ENCODE assay signal across 10 cellular contexts in genomic region chr1:2276803-2277580, GRCh38. TPM values are rescaled to one million over a fixed set of nuclear protein-coding genes. Genes with fewer than 3 reads are reported as not detected.
A peak's percentile ranks its signal among the peaks of the same experiment; 100 is the strongest.
DNase-seq lines count a peak whose midpoint lies in the region; FAIRE-seq and TF ChIP-seq lines count a peak whose summit lies in the region.
"Had no signal": no experiment of that assay in that cellular context is flagged by ENCODE, and none has a peak within 500 bp of the region (broad histone marks: within the 10 kb centered on the region; RNA-seq: fewer than 3 reads in every experiment).

No MANE protein-coding gene starts in this region.

- H3K4me3 Mint-ChIP-seq in activated naive CD4-positive, alpha-beta T cell treated with anti-CD3 and anti-CD28 coated beads, Interleukin-2, amount 10 ng/mL, durations not matched to agents 7 days and 5 days, result no peak overlapping the region

- H3K27ac ChIP-seq in keratinocyte (ENCODE audit: control insufficient read depth, insufficient read depth, low read length), result no peak overlapping the region
- H3K27ac ChIP-seq in tibial artery, result peak overlapping the region; percentile 72 to 75
- H3K27ac ChIP-seq: PC-9 had no signal

- H2AFZ ChIP-seq in keratinocyte (ENCODE audit: control insufficient read depth, low read length), result no peak overlapping the region
- H2AFZ ChIP-seq: PC-9 had no signal

- dilution Hi-C loops in keratinocyte (cut with MboI; ENCODE audit: extremely low pct_ligation_motif_present, low sequenced_read_pairs), result loop anchor here (10.0 kb wide), 1 partner anchor 82 kb away; the partner anchor contains the start of gene FAAP20

- CTCF ChIA-PET in activated naive CD4-positive, alpha-beta T cell treated with anti-CD3 and anti-CD28 coated beads, Interleukin-2, amount 10 ng/mL, durations not matched to agents 7 days and 5 days (lab: Charles Lee), result no interaction called here

- peaks cover 4% of the 10 kb centered on the region for H3K9me1 ChIP-seq in keratinocyte (ENCODE audit: control insufficient read depth, extremely low read depth, insufficient read depth, low read length)

- no peak overlapping the region for H3K9ac ChIP-seq in keratinocyte (ENCODE audit: control insufficient read depth, extremely low read depth, insufficient read depth, low read length)

- intact Hi-C loops in tibial artery (cut with DNase I; ENCODE audit: low total_unique reads), result loop anchor here (5.0 kb wide), 1 partner anchor 35 kb away; no protein-coding TSS in a partner anchor

- TF ChIP-seq CTCF in astrocyte of the spinal cord (IDR thresholded peaks at IDR 0.05; ENCODE audit: low read depth, low read length) (no peak), keratinocyte (optimal IDR thresholded peaks at IDR 0.05 in 1 of 3, IDR thresholded peaks at IDR 0.05 in 1 of 3, conservative IDR thresholded peaks at IDR 0.05 in 1 of 3; ENCODE audit: extremely low read depth in 1 of 3, insufficient read depth in 2 of 3, low read length in 3 of 3) (no peak), tibial artery (IDR thresholded peaks at IDR 0.05) (no peak)

- peaks cover 71% of the 10 kb centered on the region for H3K79me2 ChIP-seq in keratinocyte (ENCODE audit: control insufficient read depth, insufficient read depth, low read length)

- in situ Hi-C loops in astrocyte of the spinal cord (cut with HindIII; ENCODE audit: low sequenced_read_pairs), result no loop called here

- H3K27me3 Mint-ChIP-seq in activated naive CD4-positive, alpha-beta T cell treated with anti-CD3 and anti-CD28 coated beads, Interleukin-2, amount 10 ng/mL, durations not matched to agents 7 days and 5 days, result no peaks in the 10 kb centered on the region

- peaks cover 0 to under 1% of the 10 kb centered on the region in 2 experiments for H3K36me3 ChIP-seq in keratinocyte (ENCODE audit: control insufficient read depth in 2 of 2, extremely low read depth in 1 of 2, insufficient read depth in 2 of 2, low read length in 2 of 2)
- peaks cover 0 to 4% (median 4%) of the 10 kb centered on the region in 3 donors for H3K36me3 ChIP-seq in tibial artery

- no peak for DNase-seq in activated naive CD4-positive, alpha-beta T cell treated with anti-CD3 and anti-CD28 coated beads, Interleukin-2, amount 10 ng/mL, durations not matched to agents 7 days and 5 days
- no peak for DNase-seq in activated naive CD4-positive, alpha-beta T cell treated with Interleukin-2 at 50 U/mL for 16 hours
- peak; percentile 54 for DNase-seq in astrocyte of the spinal cord (ENCODE audit: low read depth, low spot score)
- no peak for DNase-seq in keratinocyte (ENCODE audit: low read depth, low spot score)
- DNase-seq in tibial artery, result no peak
- DNase-seq in GM19238 (ENCODE audit: insufficient read length, low spot score), result no peak
- DNase-seq in NCI-H2171 treated with DMSO at 0.1 percent for 48 hours (lab: John Stamatoyannopoulos, UW), result no peak
- DNase-seq in NCI-H1417 (lab: John Stamatoyannopoulos, UW), result no peak
- DNase-seq: NCI-H1048, PC-9 had no signal

- H3K27ac Mint-ChIP-seq in activated naive CD4-positive, alpha-beta T cell treated with anti-CD3 and anti-CD28 coated beads, Interleukin-2, amount 10 ng/mL, durations not matched to agents 7 days and 5 days, result peak overlapping the region; percentile 16

- H3K9me3 Mint-ChIP-seq in activated naive CD4-positive, alpha-beta T cell treated with anti-CD3 and anti-CD28 coated beads, Interleukin-2, amount 10 ng/mL, durations not matched to agents 7 days and 5 days, result peaks cover 5% of the 10 kb centered on the region

- H3K36me3 Mint-ChIP-seq in activated naive CD4-positive, alpha-beta T cell treated with anti-CD3 and anti-CD28 coated beads, Interleukin-2, amount 10 ng/mL, durations not matched to agents 7 days and 5 days, result peaks cover 33% of the 10 kb centered on the region

- H3K4me3 ChIP-seq in astrocyte of the spinal cord (ENCODE audit: low read depth, low read length), result no peak overlapping the region
- no peak overlapping the region for H3K4me3 ChIP-seq in keratinocyte (ENCODE audit: control insufficient read depth in 2 of 3, extremely low read depth in 1 of 3, insufficient read depth in 2 of 3, low read depth in 1 of 3, low read length in 3 of 3)
- H3K4me3 ChIP-seq in tibial artery, result no peak overlapping the region
- H3K4me3 ChIP-seq: PC-9 had no signal

- peaks cover 4% of the 10 kb centered on the region for H3K4me1 ChIP-seq in keratinocyte (ENCODE audit: control insufficient read depth, extremely low read depth, insufficient read depth, low read length)
- H3K4me1 ChIP-seq in tibial artery, result peaks cover 9 to 84% (median 82%) of the 10 kb centered on the region in 4 donors

- H3K4me2 ChIP-seq in keratinocyte (ENCODE audit: control insufficient read depth, extremely low read depth, insufficient read depth, low read depth, low read length), result no peak overlapping the region
- H3K4me2 ChIP-seq: PC-9 had no signal

- H3K4me1 Mint-ChIP-seq in activated naive CD4-positive, alpha-beta T cell treated with anti-CD3 and anti-CD28 coated beads, Interleukin-2, amount 10 ng/mL, durations not matched to agents 7 days and 5 days, result peaks cover 30% of the 10 kb centered on the region

- peaks cover 18% of the 10 kb centered on the region for H4K20me1 ChIP-seq in keratinocyte (ENCODE audit: control insufficient read depth, extremely low read depth, insufficient read depth, low read length)

- peak; percentile 23 for FAIRE-seq in keratinocyte (lab: Jason Lieb, UNC)

- H3K9me3 ChIP-seq in keratinocyte (ENCODE audit: control insufficient read depth, low read depth, low read length) (no peaks in the 10 kb centered on the region), tibial artery (no peaks in the 10 kb centered on the region)

- H3K27me3 ChIP-seq in keratinocyte (ENCODE audit: control insufficient read depth, extremely low read depth, insufficient read depth, low read length) (no peaks in the 10 kb centered on the region), tibial artery (no peaks in the 10 kb centered on the region)

RNA-seq across cellular contexts. Expression of gene SKI, which starts 48.9 kb away (rescaled TPM):
- polyA plus RNA-seq in keratinocyte, result 3.8 to 10.1 TPM (median 4.8 TPM) in 3 replicates
- polyA plus RNA-seq in keratinocyte (2011; ENCODE audit: low read depth), result 3.4 TPM
- 6.8 and 10.6 TPM in 2 replicates for polyA plus RNA-seq in keratinocyte (2011; cell fraction: cytosol; rRNA removed)
- polyA plus RNA-seq in keratinocyte (2011; cell fraction: nucleus; rRNA removed), result 18.4 and 21.5 TPM in 2 replicates
- 12.2 and 22.1 TPM in 2 replicates for polyA plus RNA-seq in keratinocyte (2012; ENCODE audit: low replicate concordance)
- 4.8 to 19.5 TPM (median 6.1 TPM) in 3 replicates for polyA minus RNA-seq in keratinocyte
- 25.5 TPM for polyA minus RNA-seq in keratinocyte (2011; cell fraction: cytosol; rRNA and poly(A)+ RNA removed)
- polyA minus RNA-seq in keratinocyte (2011; cell fraction: nucleus; rRNA and poly(A)+ RNA removed), result 15.9 and 20.3 TPM in 2 replicates
